Comparison of ENCODE assay signal across 8 cellular contexts in genomic region chr12:47828967-47829482, GRCh38. TPM values are rescaled to one million over a fixed set of nuclear protein-coding genes. Genes with fewer than 3 reads are reported as not detected.
DNase-seq lines count a peak whose midpoint lies in the region; ATAC-seq and TF ChIP-seq lines count a peak whose summit lies in the region.

No MANE protein-coding gene starts in this region.

- CTCF ChIA-PET in activated CD8-positive, alpha-beta T cell treated with anti-CD3 and anti-CD28 coated beads for 36 hours (lab: Charles Lee): interaction anchor here (1.1 to 19.7 kb wide), 6 partner anchors 9 to 87 kb away, joined by 3 to 624 read pairs (median 26); partner anchors contain the start of gene HDAC7

- peaks cover 4% of the 10 kb centered on the region for H3K36me3 Mint-ChIP-seq in T-helper 1 cell treated with Interleukin-12 subunit alpha and Interleukin-12 subunit beta and Interleukin-4 antibody, amounts not matched to agents 30 μg/mL and 1 μg/mL, for 36 hours (ENCODE audit: low read depth)
- H3K36me3 Mint-ChIP-seq in activated CD8-positive, alpha-beta T cell treated with anti-CD3 and anti-CD28 coated beads for 36 hours (ENCODE audit: low read depth): peaks cover 3% of the 10 kb centered on the region
- no peaks in the 10 kb centered on the region for H3K36me3 Mint-ChIP-seq in stimulated activated naive B cell treated with anti-CD40 and anti-IgM and Interleukin-4, amounts not matched to agents 10 μg/mL and 1 μg/mL and 100 μg/mL, for 72 hours

- WGBS in smooth muscle cell (ENCODE audit: low lambda C conversion rate): 58% methylated on average over 7 of the region's 7 CpGs

- H3K36me3 ChIP-seq in smooth muscle cell (ENCODE audit: low read depth): no peaks in the 10 kb centered on the region

- no peaks in the 10 kb centered on the region for H4K20me1 ChIP-seq in smooth muscle cell (ENCODE audit: low read depth)

- H3F3A ChIP-seq in smooth muscle cell (ENCODE audit: low read depth): no peaks in the 10 kb centered on the region

- intact Hi-C loops in activated CD8-positive, alpha-beta T cell treated with anti-CD3 and anti-CD28 coated beads for 36 hours (cut with micrococcal nuclease): no loop called here
- intact Hi-C loops in left cardiac atrium (cut with DNase I): no loop called here

- H3K27me3 Mint-ChIP-seq in T-helper 1 cell treated with Interleukin-12 subunit alpha and Interleukin-12 subunit beta and Interleukin-4 antibody, amounts not matched to agents 30 μg/mL and 1 μg/mL, for 36 hours (ENCODE audit: low read depth): no peaks in the 10 kb centered on the region
- H3K27me3 Mint-ChIP-seq in activated CD8-positive, alpha-beta T cell treated with anti-CD3 and anti-CD28 coated beads for 36 hours: no peaks in the 10 kb centered on the region
- no peaks in the 10 kb centered on the region for H3K27me3 Mint-ChIP-seq in stimulated activated naive B cell treated with anti-CD40 and anti-IgM and Interleukin-4, amounts not matched to agents 10 μg/mL and 1 μg/mL and 100 μg/mL, for 72 hours

- H3K4me3 ChIP-seq in smooth muscle cell: no peak overlapping the region

- H3K4me3 Mint-ChIP-seq in T-helper 1 cell treated with Interleukin-12 subunit alpha and Interleukin-12 subunit beta and Interleukin-4 antibody, amounts not matched to agents 30 μg/mL and 1 μg/mL, for 36 hours: peak overlapping the region; percentile 33
- peak overlapping the region; percentile 56 for H3K4me3 Mint-ChIP-seq in activated CD8-positive, alpha-beta T cell treated with anti-CD3 and anti-CD28 coated beads for 36 hours
- no peak overlapping the region for H3K4me3 Mint-ChIP-seq in stimulated activated naive B cell treated with anti-CD40 and anti-IgM and Interleukin-4, amounts not matched to agents 10 μg/mL and 1 μg/mL and 100 μg/mL, for 72 hours

- no peaks in the 10 kb centered on the region for H3K9me3 ChIP-seq in smooth muscle cell (replicated peaks; ENCODE audit: low read depth)

- peak overlapping the region; percentile 81 for H2AFZ ChIP-seq in smooth muscle cell (ENCODE audit: low read depth)

- peaks cover 4% of the 10 kb centered on the region for H3K4me1 ChIP-seq in smooth muscle cell (ENCODE audit: low read depth)

- no peaks in the 10 kb centered on the region for H3K9me3 Mint-ChIP-seq in T-helper 1 cell treated with Interleukin-12 subunit alpha and Interleukin-12 subunit beta and Interleukin-4 antibody, amounts not matched to agents 30 μg/mL and 1 μg/mL, for 36 hours
- H3K9me3 Mint-ChIP-seq in activated CD8-positive, alpha-beta T cell treated with anti-CD3 and anti-CD28 coated beads for 36 hours: no peaks in the 10 kb centered on the region
- no peaks in the 10 kb centered on the region for H3K9me3 Mint-ChIP-seq in stimulated activated naive B cell treated with anti-CD40 and anti-IgM and Interleukin-4, amounts not matched to agents 10 μg/mL and 1 μg/mL and 100 μg/mL, for 72 hours

- no peak for TF ChIP-seq CTCF in activated CD8-positive, alpha-beta T cell treated with anti-CD3 and anti-CD28 coated beads for 36 hours (IDR thresholded peaks at IDR 0.05)
- no peak for TF ChIP-seq CTCF in smooth muscle cell (IDR thresholded peaks at IDR 0.05; ENCODE audit: borderline replicate concordance, insufficient read depth, poor library complexity, severe bottlenecking)

- peak overlapping the region; percentile 85 for H3K27ac Mint-ChIP-seq in T-helper 1 cell treated with Interleukin-12 subunit alpha and Interleukin-12 subunit beta and Interleukin-4 antibody, amounts not matched to agents 30 μg/mL and 1 μg/mL, for 36 hours
- H3K27ac Mint-ChIP-seq in activated CD8-positive, alpha-beta T cell treated with anti-CD3 and anti-CD28 coated beads for 36 hours: peak overlapping the region; percentile 84
- no peak overlapping the region for H3K27ac Mint-ChIP-seq in stimulated activated naive B cell treated with anti-CD40 and anti-IgM and Interleukin-4, amounts not matched to agents 10 μg/mL and 1 μg/mL and 100 μg/mL, for 72 hours

- POLR2A ChIA-PET in activated CD8-positive, alpha-beta T cell treated with anti-CD3 and anti-CD28 coated beads for 36 hours (lab: Charles Lee): interaction anchor here (0.6 to 21.6 kb wide), 2 partner anchors 20 to 25 kb away, joined by 3 to 904 read pairs; partner anchors contain the start of gene HDAC7

- H3K27ac ChIP-seq in smooth muscle cell (ENCODE audit: low read depth): no peak overlapping the region

- H3K4me2 ChIP-seq in smooth muscle cell: peak overlapping the region; percentile 53

- H3K9ac ChIP-seq in smooth muscle cell (ENCODE audit: low read depth): no peak overlapping the region

- H3K79me2 ChIP-seq in smooth muscle cell (ENCODE audit: low read depth): no peaks in the 10 kb centered on the region

- H3K4me1 Mint-ChIP-seq in T-helper 1 cell treated with Interleukin-12 subunit alpha and Interleukin-12 subunit beta and Interleukin-4 antibody, amounts not matched to agents 30 μg/mL and 1 μg/mL, for 36 hours (ENCODE audit: low read depth): peaks cover 74% of the 10 kb centered on the region
- H3K4me1 Mint-ChIP-seq in activated CD8-positive, alpha-beta T cell treated with anti-CD3 and anti-CD28 coated beads for 36 hours (ENCODE audit: low read depth): peaks cover 89% of the 10 kb centered on the region
- peaks cover 46 to 66% of the 10 kb centered on the region in 2 donors for H3K4me1 Mint-ChIP-seq in stimulated activated naive B cell treated with anti-CD40 and anti-IgM and Interleukin-4, amounts not matched to agents 10 μg/mL and 1 μg/mL and 100 μg/mL, for 72 hours

- no peaks in the 10 kb centered on the region for H3K27me3 ChIP-seq in smooth muscle cell (ENCODE audit: low read depth)

- no peak for ATAC-seq in activated CD8-positive, alpha-beta T cell treated with anti-CD3 and anti-CD28 coated beads for 36 hours
- ATAC-seq in left cardiac atrium: peak; percentile 85 to 86
- ATAC-seq in HG02610 (IDR thresholded peaks at IDR 0.05; ENCODE audit: unreplicated experiment): no peak
- no peak for ATAC-seq in stimulated activated naive B cell treated with anti-CD40 and anti-IgM and Interleukin-4, amounts not matched to agents 10 μg/mL and 1 μg/mL and 100 μg/mL, for 72 hours (replicated peaks)

- DNase-seq in T-helper 1 cell (no peak), left cardiac atrium (peak; percentile 87), smooth muscle cell (lab: John Stamatoyannopoulos, UW; ENCODE audit: unreplicated experiment) (no peak), pons (ENCODE audit: low spot score) (no peak)
- DNase-seq in activated CD8-positive, alpha-beta T cell treated with anti-CD3 and anti-CD28 coated beads for 36 hours: no peak
- no peak for DNase-seq in stimulated activated naive B cell treated with anti-CD40 and anti-IgM and Interleukin-4, amounts not matched to agents 10 μg/mL and 1 μg/mL and 100 μg/mL, for 72 hours

RNA-seq across cellular contexts. Expression of gene HDAC7, which starts 9.3 kb away (rescaled TPM):
- total RNA-seq in activated CD8-positive, alpha-beta T cell treated with anti-CD3 and anti-CD28 coated beads for 36 hours: 100 to 1,000 TPM; 373 to 382 TPM
- total RNA-seq in left cardiac atrium (10 to 100 TPM; 41.6 to 58.0 TPM), smooth muscle cell (19.3 and 24.1 TPM in 2 replicates)
- polyA plus RNA-seq in smooth muscle cell: 32.4 and 47.0 TPM in 2 replicates

RNA-seq across cellular contexts. Expression of gene SLC48A1, which starts 56.0 kb away (rescaled TPM):
- 10 to 100 TPM in 1 of 2 experiments, 1 to 10 TPM in 1; 8.8 to 10.2 TPM for total RNA-seq in activated CD8-positive, alpha-beta T cell treated with anti-CD3 and anti-CD28 coated beads for 36 hours
- total RNA-seq in left cardiac atrium: 10 to 100 TPM; 22.1 to 28.9 TPM
- total RNA-seq in smooth muscle cell: 2.4 and 11.4 TPM in 2 replicates
- 6.2 and 8.6 TPM in 2 replicates for polyA plus RNA-seq in smooth muscle cell

Comparison
In these comparisons a context has a peak if more than half of its experiments do, and no peak if none do; other contexts are left out.
1. H3K4me3 Mint-ChIP-seq: peak in T-helper 1 cell treated with Interleukin-12 subunit alpha and Interleukin-12 subunit beta and Interleukin-4 antibody, amounts not matched to agents 30 μg/mL and 1 μg/mL, for 36 hours (single experiment) and activated CD8-positive, alpha-beta T cell treated with anti-CD3 and anti-CD28 coated beads for 36 hours (single experiment); none in stimulated activated naive B cell treated with anti-CD40 and anti-IgM and Interleukin-4, amounts not matched to agents 10 μg/mL and 1 μg/mL and 100 μg/mL, for 72 hours (0 of 2).
2. ATAC-seq: peak in left cardiac atrium (2 of 2); none in activated CD8-positive, alpha-beta T cell treated with anti-CD3 and anti-CD28 coated beads for 36 hours (single experiment), HG02610 (single experiment) and stimulated activated naive B cell treated with anti-CD40 and anti-IgM and Interleukin-4, amounts not matched to agents 10 μg/mL and 1 μg/mL and 100 μg/mL, for 72 hours (0 of 2).
3. RNA of gene HDAC7, which starts 9.3 kb away (total RNA-seq): 373 to 382 TPM in activated CD8-positive, alpha-beta T cell treated with anti-CD3 and anti-CD28 coated beads for 36 hours; 41.6 to 58.0 TPM in left cardiac atrium and 19.3 to 24.1 TPM in smooth muscle cell; every median in the first group is over 4 times any median in the second.